ENCODE assay signal across 8 cellular contexts in the genomic region with DNA sequence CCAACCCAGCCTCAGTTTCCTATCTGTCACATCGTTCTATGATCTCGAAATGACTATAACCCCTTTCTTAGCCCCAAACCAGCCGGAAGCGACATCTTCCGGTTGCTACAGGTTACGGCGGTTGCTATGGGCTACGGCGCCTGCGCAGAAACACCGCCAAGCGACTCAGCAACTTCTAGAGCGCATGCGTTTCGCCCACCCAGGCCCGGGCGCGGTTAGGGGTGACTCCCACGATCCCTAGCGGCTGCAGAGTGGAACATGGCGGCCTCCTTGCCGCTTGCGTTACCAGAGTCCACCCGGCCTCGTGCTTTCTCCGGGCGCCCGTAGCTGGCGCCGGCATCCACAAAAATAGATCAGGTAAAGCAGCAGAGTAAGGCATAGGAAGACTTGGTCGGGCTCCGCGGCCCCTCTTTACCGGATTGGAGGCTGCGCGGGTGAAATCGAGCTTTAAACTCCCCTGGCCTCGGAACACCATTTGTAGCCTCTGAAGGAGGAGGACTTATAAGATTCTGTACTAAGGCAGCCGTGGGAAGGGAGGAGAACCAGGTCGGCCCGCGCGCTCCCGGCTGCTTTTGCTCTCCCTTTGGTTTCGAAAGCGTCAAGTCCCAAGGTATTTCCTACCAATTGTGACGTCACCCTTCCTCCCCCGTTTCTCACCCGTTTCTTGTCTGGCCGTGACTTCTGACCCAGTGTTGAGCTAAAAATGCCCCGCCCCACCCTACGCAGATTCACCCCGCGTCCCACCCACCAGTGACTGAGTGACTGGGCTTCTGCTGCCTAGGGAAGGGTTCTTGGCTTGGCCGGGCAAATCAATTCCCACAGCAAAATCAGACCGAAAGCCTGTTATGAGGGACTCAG. TPM values are rescaled to one million over a fixed set of nuclear protein-coding genes. Genes with fewer than 3 reads are reported as not detected.
A peak's percentile ranks its signal among the peaks of the same experiment; 100 is the strongest.
DNase-seq lines count a peak whose midpoint lies in the region; ATAC-seq and TF ChIP-seq lines count a peak whose summit lies in the region.

No MANE protein-coding gene starts in this region.

- peaks cover 38% of the 10 kb centered on the region for H3K4me1 ChIP-seq in CD8-positive, alpha-beta T cell (ENCODE audit: insufficient read depth, low read length)

- no peaks in the 10 kb centered on the region for H3K27me3 ChIP-seq in CD8-positive, alpha-beta T cell (ENCODE audit: insufficient read depth, low read length)

- 0 to 1% methylated on average over 53 to 54 of the region's 56 CpGs for WGBS in lower leg skin, 2 donors

- no peaks in the 10 kb centered on the region for H3K9me3 Mint-ChIP-seq in CD8-positive, alpha-beta T cell
- no peaks in the 10 kb centered on the region for H3K9me3 Mint-ChIP-seq in activated CD4-positive, alpha-beta memory T cell treated with anti-CD3 and anti-CD28 coated beads for 36 hours

- no peaks in the 10 kb centered on the region for H3K36me3 ChIP-seq in CD8-positive, alpha-beta T cell (ENCODE audit: insufficient read depth, low read length)

- no peak for TF ChIP-seq CTCF in CD8-positive, alpha-beta T cell (IDR thresholded peaks at IDR 0.05)
- no peak for TF ChIP-seq CTCF in lower leg skin (IDR thresholded peaks at IDR 0.05)

- H3K27me3 Mint-ChIP-seq in CD8-positive, alpha-beta T cell (ENCODE audit: low read depth) = no peaks in the 10 kb centered on the region
- H3K27me3 Mint-ChIP-seq in activated CD4-positive, alpha-beta memory T cell treated with anti-CD3 and anti-CD28 coated beads for 36 hours = no peaks in the 10 kb centered on the region

- POLR2A ChIA-PET in CD8-positive, alpha-beta T cell (lab: Charles Lee) = interaction anchor here (1.0 to 1.6 kb wide), 3 partner anchors 66 to 141 kb away, joined by 4 to 7 read pairs (median 6); a partner anchor contains a TSS
- POLR2A ChIA-PET in activated CD4-positive, alpha-beta memory T cell treated with anti-CD3 and anti-CD28 coated beads for 36 hours (lab: Charles Lee) = interaction anchor here (0.6 to 2.6 kb wide), 10 partner anchors 32 to 141 kb away, joined by 3 to 27 read pairs (median 3); a partner anchor contains a TSS

- no peak overlapping the region for H3K27ac Mint-ChIP-seq in CD8-positive, alpha-beta T cell
- H3K27ac Mint-ChIP-seq in activated CD4-positive, alpha-beta memory T cell treated with anti-CD3 and anti-CD28 coated beads for 36 hours = no peak overlapping the region

- DNase-seq in CD8-positive, alpha-beta T cell = peak; percentile 98 to 100 (median 99)
- peak; percentile 98 for DNase-seq in NCI-H82 (lab: John Stamatoyannopoulos, UW)
- peak; percentile 99 for DNase-seq in activated CD4-positive, alpha-beta memory T cell treated with anti-CD3 and anti-CD28 coated beads for 36 hours
- DNase-seq in ecto neural progenitor cell (ENCODE audit: low spot score) = peak; percentile 98
- DNase-seq in lower leg skin (ENCODE audit: low spot score in 2 of 2) = peak; percentile 96 to 99
- DNase-seq in stimulated activated CD4-positive, alpha-beta T cell treated with anti-CD3 and anti-CD28 coated beads, Interleukin-4, amount 100 ng/mL, for 4 hours = peak; percentile 99

- H3K4me3 Mint-ChIP-seq in CD8-positive, alpha-beta T cell = no peak overlapping the region
- no peak overlapping the region for H3K4me3 Mint-ChIP-seq in activated CD4-positive, alpha-beta memory T cell treated with anti-CD3 and anti-CD28 coated beads for 36 hours

- no peaks in the 10 kb centered on the region for H3K9me3 ChIP-seq in CD8-positive, alpha-beta T cell (ENCODE audit: low read length)

- peak overlapping the region; percentile 94 for H3K27ac ChIP-seq in CD8-positive, alpha-beta T cell (ENCODE audit: low read depth, low read length)

- peak in 1 of 2 donors; percentile 78 for TF ChIP-seq POLR2A in lower leg skin (IDR thresholded peaks at IDR 0.05)

- intact Hi-C loops in CD8-positive, alpha-beta T cell (cut with DNase I, micrococcal nuclease) = loop anchor here (1.0 to 10.0 kb wide), 10 partner anchors 12 to 491 kb away; a partner anchor contains a TSS
- intact Hi-C loops in activated CD4-positive, alpha-beta memory T cell treated with anti-CD3 and anti-CD28 coated beads for 36 hours (cut with micrococcal nuclease) = loop anchor here (1.0 to 5.0 kb wide), 8 partner anchors 33 to 332 kb away; a partner anchor contains a TSS
- intact Hi-C loops in lower leg skin (cut with DNase I; ENCODE audit: low total_unique reads) = no loop called here

- H3K4me1 Mint-ChIP-seq in CD8-positive, alpha-beta T cell (ENCODE audit: low read depth) = peaks cover 20% of the 10 kb centered on the region
- H3K4me1 Mint-ChIP-seq in activated CD4-positive, alpha-beta memory T cell treated with anti-CD3 and anti-CD28 coated beads for 36 hours (ENCODE audit: low read depth) = peaks cover 23% of the 10 kb centered on the region

- ATAC-seq in CD8-positive, alpha-beta T cell = peak; percentile 86
- ATAC-seq in GM19452 (IDR thresholded peaks at IDR 0.05; ENCODE audit: unreplicated experiment) = peak; percentile 85
- ATAC-seq in HG03575 (IDR thresholded peaks at IDR 0.05; ENCODE audit: extremely low read depth, insufficient number of reproducible peaks, low FRiP score, unreplicated experiment) = peak; percentile 49

- CTCF ChIA-PET in CD8-positive, alpha-beta T cell (lab: Charles Lee) = interaction anchor here (0.8 to 1.9 kb wide), 4 partner anchors 13 to 142 kb away, joined by 3 to 7 read pairs (median 4); no protein-coding TSS in a partner anchor
- CTCF ChIA-PET in activated CD4-positive, alpha-beta memory T cell treated with anti-CD3 and anti-CD28 coated beads for 36 hours (lab: Charles Lee) = interaction anchor here (0.7 to 1.7 kb wide), 7 partner anchors 12 to 113 kb away, joined by 3 to 10 read pairs (median 5); a partner anchor contains a TSS

- H3K36me3 Mint-ChIP-seq in CD8-positive, alpha-beta T cell = peaks cover 13% of the 10 kb centered on the region
- H3K36me3 Mint-ChIP-seq in activated CD4-positive, alpha-beta memory T cell treated with anti-CD3 and anti-CD28 coated beads for 36 hours = peaks cover 7% of the 10 kb centered on the region

- H3K4me3 ChIP-seq in CD8-positive, alpha-beta T cell (ENCODE audit: low read depth, low read length) = peak overlapping the region; percentile 81
- peak overlapping the region; percentile 58 for H3K4me3 ChIP-seq in lower leg skin (ENCODE audit: low read depth, poor library complexity, severe bottlenecking)

RNA-seq across cellular contexts. Expression of a gene that starts 3.5 kb away (rescaled TPM):
- total RNA-seq in CD8-positive, alpha-beta T cell = 1 to 10 TPM; 1.2 TPM
- 1 to 10 TPM; 4.4 to 5.9 TPM for total RNA-seq in activated CD4-positive, alpha-beta memory T cell treated with anti-CD3 and anti-CD28 coated beads for 36 hours
- 100 to 1,000 TPM; 141 to 206 (median 181) TPM for total RNA-seq in lower leg skin

RNA-seq across cellular contexts. Expression of a gene that starts 59.3 kb away (rescaled TPM):
- 10 to 100 TPM; 13.6 to 14.4 TPM for total RNA-seq in CD8-positive, alpha-beta T cell
- 1 to 10 TPM; 3.4 to 4.3 TPM for total RNA-seq in activated CD4-positive, alpha-beta memory T cell treated with anti-CD3 and anti-CD28 coated beads for 36 hours
- total RNA-seq in lower leg skin = 1 to 10 TPM in 3 of 4 donors, under 1 TPM in 1; 0.25 to 2.8 (median 2.1) TPM

Comparison
In these comparisons a context has a peak if more than half of its experiments do, and no peak if none do; other contexts are left out.
1. Peak in every context shown above with its lines: DNase-seq, ATAC-seq, H3K4me3 ChIP-seq and H3K27ac ChIP-seq.
2. RNA of a gene that starts 3.5 kb away (total RNA-seq): 141 to 206 TPM in lower leg skin; 4.4 to 5.9 TPM in activated CD4-positive, alpha-beta memory T cell treated with anti-CD3 and anti-CD28 coated beads for 36 hours and 1.2 TPM in CD8-positive, alpha-beta T cell; every median in the first group is over 10 times any median in the second.